In genomic region chr1:7675431-7676273, GRCh38 we compare ENCODE assay signal across 26 cellular contexts.
"Had no signal": no experiment of that assay in that cellular context is flagged by ENCODE, and none has a peak within 500 bp of the region (broad histone marks: within the 10 kb centered on the region; RNA-seq: fewer than 3 reads in every experiment).

No MANE protein-coding gene starts in this region.

- ATAC-seq: esophagus mucosa; gastrocnemius medialis; heart right ventricle; left lobe of liver; naive thymus-derived CD8-positive, alpha-beta T cell; stimulated activated effector memory CD8-positive, alpha-beta T cell treated with anti-CD3 and anti-CD28 coated beads, Interleukin-12 subunit alpha, Interleukin-12 subunit beta, amount 100 ng/mL, for 72 hours had no signal

- H3K36me3 Mint-ChIP-seq: immature natural killer cell; naive thymus-derived CD8-positive, alpha-beta T cell; stimulated activated effector memory CD8-positive, alpha-beta T cell treated with anti-CD3 and anti-CD28 coated beads, Interleukin-12 subunit alpha, Interleukin-12 subunit beta, amount 100 ng/mL, for 72 hours had no signal

- H3K27me3 ChIP-seq: dorsolateral prefrontal cortex, gastrocnemius medialis, right atrium auricular region, sigmoid colon, thyroid gland, vagina had no signal

- DNase-seq: dorsolateral prefrontal cortex; effector CD4-positive, alpha-beta T cell; foreskin fibroblast; gastrocnemius medialis; heart right ventricle; hippocampal formation; immature natural killer cell; islet precursor cell; mammary epithelial cell; mesendoderm; midbrain; naive thymus-derived CD8-positive, alpha-beta T cell; sigmoid colon; stimulated activated CD4-positive, alpha-beta T cell treated with anti-CD3 and anti-CD28 coated beads, Interleukin-2, amount 100 ng/mL, for 24 hours; stimulated activated CD4-positive, alpha-beta T cell treated with anti-CD3 and anti-CD28 coated beads, Interleukin-4, amount 100 ng/mL, for 24 hours; stimulated activated naive CD4-positive, alpha-beta T cell treated with Interleukin-2 at 50 U/mL for 16 hours; stomach; thyroid gland; trophoblast cell had no signal

- H3K36me3 ChIP-seq: gastrocnemius medialis, heart right ventricle, prostate gland, right atrium auricular region, sigmoid colon, stomach, thyroid gland, vagina had no signal

- H3K27ac Mint-ChIP-seq: immature natural killer cell; naive thymus-derived CD8-positive, alpha-beta T cell; stimulated activated effector memory CD8-positive, alpha-beta T cell treated with anti-CD3 and anti-CD28 coated beads, Interleukin-12 subunit alpha, Interleukin-12 subunit beta, amount 100 ng/mL, for 72 hours had no signal

- H3K4me3 Mint-ChIP-seq: immature natural killer cell; stimulated activated effector memory CD8-positive, alpha-beta T cell treated with anti-CD3 and anti-CD28 coated beads, Interleukin-12 subunit alpha, Interleukin-12 subunit beta, amount 100 ng/mL, for 72 hours had no signal

- H3K4me3 ChIP-seq: dorsolateral prefrontal cortex, gastrocnemius medialis, heart right ventricle, prostate gland, right atrium auricular region, sigmoid colon, stomach, thyroid gland, vagina had no signal

- H3K9me3 Mint-ChIP-seq: immature natural killer cell; naive thymus-derived CD8-positive, alpha-beta T cell; stimulated activated effector memory CD8-positive, alpha-beta T cell treated with anti-CD3 and anti-CD28 coated beads, Interleukin-12 subunit alpha, Interleukin-12 subunit beta, amount 100 ng/mL, for 72 hours had no signal

- H3K27ac ChIP-seq: dorsolateral prefrontal cortex, epithelial cell of prostate, gastrocnemius medialis, heart right ventricle, prostate gland, right atrium auricular region, sigmoid colon, stomach, thyroid gland, vagina had no signal

- H3K9me3 ChIP-seq: gastrocnemius medialis, heart right ventricle, prostate gland, right atrium auricular region, sigmoid colon, stomach, thyroid gland, vagina had no signal
